Comparison of ENCODE assay signal across 7 cellular contexts in the genomic region with DNA sequence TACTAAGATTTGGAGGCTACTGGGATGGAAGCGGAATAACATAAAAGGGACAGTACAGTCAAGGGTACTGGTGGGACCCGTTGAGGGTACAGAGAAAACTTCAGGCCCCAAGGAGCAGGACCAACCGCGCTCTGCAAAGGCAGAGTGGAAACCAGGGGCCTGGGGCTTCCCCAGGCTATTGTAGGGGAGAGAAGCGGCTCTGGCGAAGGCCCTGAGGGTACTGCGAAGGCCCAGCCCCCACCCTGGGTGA. TPM values are rescaled to one million over a fixed set of nuclear protein-coding genes. Genes with fewer than 3 reads are reported as not detected.
DNase-seq lines count a peak whose midpoint lies in the region; ATAC-seq and TF ChIP-seq lines count a peak whose summit lies in the region.
"Had no signal": no experiment of that assay in that cellular context is flagged by ENCODE, and none has a peak within 500 bp of the region (broad histone marks: within the 10 kb centered on the region; RNA-seq: fewer than 3 reads in every experiment).

No MANE protein-coding gene starts in this region.

- 74 to 77% methylated on average over 6 to 7 of the region's 7 CpGs for WGBS in upper lobe of left lung, 2 donors

- no peak for DNase-seq in activated naive CD4-positive, alpha-beta T cell treated with anti-CD3 and anti-CD28 coated beads, Interleukin-2, amount 10 ng/mL, durations not matched to agents 7 days and 5 days
- DNase-seq in activated naive CD4-positive, alpha-beta T cell (lab: John Stamatoyannopoulos, UW): no peak
- DNase-seq in upper lobe of left lung (no peak), EL (no peak)
- DNase-seq: COR-L47 had no signal

- CTCF ChIA-PET in activated naive CD4-positive, alpha-beta T cell treated with anti-CD3 and anti-CD28 coated beads, Interleukin-2, amount 10 ng/mL, durations not matched to agents 7 days and 5 days (lab: Charles Lee): interaction anchor here (1.7 kb wide), 1 partner anchor 28 kb away, joined by 6 read pairs; no protein-coding TSS in a partner anchor

- H3K36me3 Mint-ChIP-seq in activated naive CD4-positive, alpha-beta T cell treated with anti-CD3 and anti-CD28 coated beads, Interleukin-2, amount 10 ng/mL, durations not matched to agents 7 days and 5 days: no peaks in the 10 kb centered on the region

- peak overlapping the region; percentile 76 for H3K4me3 ChIP-seq in iPS-18a (ENCODE audit: low read length)
- H3K4me3 ChIP-seq in upper lobe of left lung: peak overlapping the region; percentile 16 to 75 (median 68)

- peaks cover 20% of the 10 kb centered on the region for H3K27me3 Mint-ChIP-seq in activated naive CD4-positive, alpha-beta T cell treated with anti-CD3 and anti-CD28 coated beads, Interleukin-2, amount 10 ng/mL, durations not matched to agents 7 days and 5 days

- H3K36me3 ChIP-seq in iPS-18a (ENCODE audit: control insufficient read depth, low read depth, low read length) (peaks cover 27% of the 10 kb centered on the region), upper lobe of left lung (peaks cover 0 to 15% (median 10%) of the 10 kb centered on the region in 4 donors)

- no peaks in the 10 kb centered on the region for H3K9me3 ChIP-seq in iPS-18a (ENCODE audit: control insufficient read depth, low read depth, low read length)
- H3K9me3 ChIP-seq in upper lobe of left lung: no peaks in the 10 kb centered on the region

- H3K4me1 Mint-ChIP-seq in activated naive CD4-positive, alpha-beta T cell treated with anti-CD3 and anti-CD28 coated beads, Interleukin-2, amount 10 ng/mL, durations not matched to agents 7 days and 5 days: peaks cover 27% of the 10 kb centered on the region

- H3K9ac ChIP-seq in iPS-18a (ENCODE audit: low read length): peak overlapping the region; percentile 79

- H3K4me1 ChIP-seq in iPS-18a (ENCODE audit: control insufficient read depth, low read depth, low read length): peaks cover 4% of the 10 kb centered on the region
- H3K4me1 ChIP-seq in upper lobe of left lung: peaks cover 3 to 22% (median 14%) of the 10 kb centered on the region in 4 donors

- H3K27me3 ChIP-seq in iPS-18a (ENCODE audit: control insufficient read depth, insufficient read depth, low read length) (no peaks in the 10 kb centered on the region), upper lobe of left lung (no peaks in the 10 kb centered on the region)

- peak overlapping the region; percentile 57 for H3K4me3 Mint-ChIP-seq in activated naive CD4-positive, alpha-beta T cell treated with anti-CD3 and anti-CD28 coated beads, Interleukin-2, amount 10 ng/mL, durations not matched to agents 7 days and 5 days

- H3K27ac ChIP-seq in iPS-18a (ENCODE audit: low read length) (no peak overlapping the region), upper lobe of left lung (peak overlapping the region; percentile 77 to 93 (median 89))

- no peaks in the 10 kb centered on the region for H3K9me3 Mint-ChIP-seq in activated naive CD4-positive, alpha-beta T cell treated with anti-CD3 and anti-CD28 coated beads, Interleukin-2, amount 10 ng/mL, durations not matched to agents 7 days and 5 days

- TF ChIP-seq CTCF in upper lobe of left lung (IDR thresholded peaks at IDR 0.05): no peak

- no peak for TF ChIP-seq EP300 in upper lobe of left lung (IDR thresholded peaks at IDR 0.05)

- TF ChIP-seq POLR2A in upper lobe of left lung (IDR thresholded peaks at IDR 0.05): no peak

- ATAC-seq in upper lobe of left lung (ENCODE audit: low FRiP score in 2 of 2) (no peak), HG02840 (IDR thresholded peaks at IDR 0.05; ENCODE audit: low FRiP score, unreplicated experiment) (no peak)

- no peak overlapping the region for H3K27ac Mint-ChIP-seq in activated naive CD4-positive, alpha-beta T cell treated with anti-CD3 and anti-CD28 coated beads, Interleukin-2, amount 10 ng/mL, durations not matched to agents 7 days and 5 days

RNA-seq across cellular contexts. Expression of a gene that starts 0.4 kb away (rescaled TPM):
- total RNA-seq in upper lobe of left lung: 100 to 1,000 TPM in 5 of 6 donors, 10 to 100 TPM in 1; 89.3 to 265 (median 214) TPM

RNA-seq across cellular contexts. Expression of a gene that starts 15.5 kb away (rescaled TPM):
- under 1 TPM in 2 of 6 donors, not detected in 4; 0.14 to 0.24 TPM for total RNA-seq in upper lobe of left lung

RNA-seq across cellular contexts. Expression of a gene that starts 24.3 kb away (rescaled TPM):
- 1 to 10 TPM in 2 of 6 donors, under 1 TPM in 3, not detected in 1; 0.30 to 1.1 (median 0.37) TPM for total RNA-seq in upper lobe of left lung

RNA-seq across cellular contexts. Expression of a gene that starts 31.2 kb away (rescaled TPM):
- total RNA-seq in upper lobe of left lung: 10 to 100 TPM; 17.8 to 49.4 (median 35.1) TPM

RNA-seq across cellular contexts. Expression of a gene that starts 31.5 kb away (rescaled TPM):
- total RNA-seq in upper lobe of left lung: over 10,000 TPM in 2 of 6 donors, 1,000 to 10,000 TPM in 3, 100 to 1,000 TPM in 1; 886 to 22,003 (median 3,451) TPM
